Comparison of ENCODE assay signal across 1 cellular context in the genomic region with DNA sequence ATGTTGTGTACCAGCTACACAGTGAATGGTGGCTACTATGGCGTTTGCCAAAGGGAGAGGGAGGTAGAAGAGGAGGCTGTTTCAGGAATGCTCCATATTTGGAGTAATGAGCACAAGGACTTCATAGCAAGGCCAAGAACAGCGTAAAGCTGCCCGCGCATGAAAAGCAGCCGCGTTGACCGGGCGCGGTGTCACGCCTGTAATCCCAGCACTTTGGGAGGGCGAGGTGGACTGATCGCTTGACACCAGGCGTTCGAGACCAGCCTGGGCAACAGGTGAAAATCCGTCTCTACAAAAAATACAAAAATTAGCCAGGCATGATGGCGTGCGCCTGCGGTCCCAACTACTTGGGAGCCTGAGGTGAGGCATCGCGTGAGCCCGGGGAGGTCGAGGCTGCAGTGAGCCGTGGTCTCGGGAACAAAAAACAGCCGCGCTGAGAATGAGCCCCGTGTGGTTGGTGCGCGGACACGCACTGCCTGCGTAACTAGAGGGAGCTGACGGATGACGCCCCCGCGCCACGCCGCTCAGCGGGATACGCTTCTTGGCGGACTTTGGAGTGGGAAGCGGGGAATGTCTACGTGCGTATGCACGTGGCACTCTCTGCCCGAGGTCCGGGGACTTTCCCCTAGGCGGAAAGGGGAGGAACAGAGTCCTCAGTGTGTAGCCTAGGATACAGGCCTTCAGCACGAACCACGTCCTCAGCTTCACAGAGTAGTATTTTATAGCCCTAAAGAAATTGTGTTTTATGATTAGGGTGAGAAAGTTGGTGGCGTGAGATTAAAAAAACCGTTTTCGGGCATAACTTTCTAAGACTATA.
TF ChIP-seq lines count a peak whose summit lies in the region.

A gene (minus strand): TSS at position 693 of the 817 bp plus-strand sequence.

TF ChIP-seq in K562, 482 proteins besides CTCF, POLR2A, EP300 and RAD21 (continued from another document and continues in another):
- TF ChIP-seq, protein P1, sequence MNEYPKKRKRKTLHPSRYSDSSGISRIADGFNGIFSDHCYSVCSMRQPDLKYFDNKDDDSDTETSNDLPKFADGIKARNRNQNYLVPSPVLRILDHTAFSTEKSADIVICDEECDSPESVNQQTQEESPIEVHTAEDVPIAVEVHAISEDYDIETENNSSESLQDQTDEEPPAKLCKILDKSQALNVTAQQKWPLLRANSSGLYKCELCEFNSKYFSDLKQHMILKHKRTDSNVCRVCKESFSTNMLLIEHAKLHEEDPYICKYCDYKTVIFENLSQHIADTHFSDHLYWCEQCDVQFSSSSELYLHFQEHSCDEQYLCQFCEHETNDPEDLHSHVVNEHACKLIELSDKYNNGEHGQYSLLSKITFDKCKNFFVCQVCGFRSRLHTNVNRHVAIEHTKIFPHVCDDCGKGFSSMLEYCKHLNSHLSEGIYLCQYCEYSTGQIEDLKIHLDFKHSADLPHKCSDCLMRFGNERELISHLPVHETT (CRISPR knock-in tag; conservative IDR thresholded peaks at IDR 0.05 in 1 of 2, IDR thresholded peaks at IDR 0.05 in 1 of 2) = peak in 1 of 2 experiments; percentile 63; a peak in 1 of 4 replicates
- TF ChIP-seq SRSF9 (IDR thresholded peaks at IDR 0.05; ENCODE audit: borderline replicate concordance, low read depth, low read length) (no peak), ZKSCAN3 (CRISPR knock-in tag; IDR thresholded peaks at IDR 0.05) (no peak), BMI1 (IDR thresholded peaks at IDR 0.05; ENCODE audit: low read length) (no peak), CBFA2T3 (IDR thresholded peaks at IDR 0.05) (0 out of 2 replicates have a peak, but pooled peaks have one; percentile 5), GATAD2B (IDR thresholded peaks at IDR 0.05; ENCODE audit: borderline replicate concordance) (peak; percentile 35), PHF21A (IDR thresholded peaks at IDR 0.05; ENCODE audit: borderline replicate concordance, low read depth) (no peak), ZNF175 (CRISPR knock-in tag; IDR thresholded peaks at IDR 0.05; ENCODE audit: low read depth) (peak; percentile 1; the same call in 1 of the 2 replicates), TCF7L2 (IDR thresholded peaks at IDR 0.05; ENCODE audit: low read depth, low read length) (no peak), PHF8 (IDR thresholded peaks at IDR 0.05; ENCODE audit: borderline replicate concordance, low read length) (peak; percentile 23; the same call in 1 of the 2 replicates), POLR2G (IDR thresholded peaks at IDR 0.05; ENCODE audit: low read depth, low read length) (no peak; the same call in 1 of the 2 replicates), BHLHE40 (IDR thresholded peaks at IDR 0.05; ENCODE audit: low read length) (peak; percentile 96), PML (IDR thresholded peaks at IDR 0.05; ENCODE audit: low read length) (no peak), SPI1 (IDR thresholded peaks at IDR 0.05; ENCODE audit: borderline replicate concordance, low read depth, low read length) (peak; percentile 31; the same call in 1 of the 2 replicates), RBM15 (IDR thresholded peaks at IDR 0.05; ENCODE audit: insufficient read depth, low read length) (no peak), ZNF76 (CRISPR knock-in tag; IDR thresholded peaks at IDR 0.05; ENCODE audit: borderline replicate concordance) (no peak), EGR1 (conservative IDR thresholded peaks at IDR 0.05) (peak; percentile 94), ZBTB7A (IDR thresholded peaks at IDR 0.05; ENCODE audit: borderline replicate concordance, control insufficient read depth, low read depth, low read length) (0 out of 2 replicates have a peak, but pooled peaks have one; percentile 59), SMC3 (conservative IDR thresholded peaks at IDR 0.05; ENCODE audit: insufficient read depth, low read depth, low read length) (0 out of 2 replicates have a peak, but pooled peaks have one; percentile 2), PHF20 (IDR thresholded peaks at IDR 0.05; ENCODE audit: partially characterized antibody) (peak; percentile 20), CBX1 (IDR thresholded peaks at IDR 0.05; ENCODE audit: low read depth) (peak; percentile 81; the same call in 1 of the 2 replicates), JUND (IDR thresholded peaks at IDR 0.05; ENCODE audit: borderline replicate concordance, low read depth, low read length) (peak; percentile 71), JUND (tag; IDR thresholded peaks at IDR 0.05; ENCODE audit: borderline replicate concordance, low read depth, low read length) (peak; percentile 58; the same call in 1 of the 3 replicates), PTBP1 (IDR thresholded peaks at IDR 0.05; ENCODE audit: low read depth, low read length) (0 out of 2 replicates have a peak, but pooled peaks have one; percentile 18), TRIM28 (IDR thresholded peaks at IDR 0.05) (peak; percentile 48; the same call in 1 of the 2 replicates), TGIF2 (CRISPR knock-in tag; IDR thresholded peaks at IDR 0.05) (no peak), ZNF668 (CRISPR knock-in tag; IDR thresholded peaks at IDR 0.05) (no peak), TBP (optimal IDR thresholded peaks at IDR 0.05; ENCODE audit: low read depth, low read length) (peak; percentile 99), BCOR (IDR thresholded peaks at IDR 0.05) (peak; percentile 68; the same call in 1 of the 2 replicates), U2AF1 (optimal IDR thresholded peaks at IDR 0.05; ENCODE audit: low read depth, low read length) (no peak), SMARCE1 (IDR thresholded peaks at IDR 0.05) (0 out of 2 replicates have a peak, but pooled peaks have one; percentile 55), KLF13 (tag; IDR thresholded peaks at IDR 0.05; ENCODE audit: borderline replicate concordance, low read depth) (no peak; the same call in none of the 2 replicates), ZNF436 (CRISPR knock-in tag; IDR thresholded peaks at IDR 0.05) (no peak), CREM (IDR thresholded peaks at IDR 0.05; ENCODE audit: low read depth) (peak; percentile 94), EP400 (IDR thresholded peaks at IDR 0.05) (peak; percentile 90), ZNF778 (CRISPR knock-in tag; IDR thresholded peaks at IDR 0.05) (no peak)
- TF ChIP-seq, protein P2, sequence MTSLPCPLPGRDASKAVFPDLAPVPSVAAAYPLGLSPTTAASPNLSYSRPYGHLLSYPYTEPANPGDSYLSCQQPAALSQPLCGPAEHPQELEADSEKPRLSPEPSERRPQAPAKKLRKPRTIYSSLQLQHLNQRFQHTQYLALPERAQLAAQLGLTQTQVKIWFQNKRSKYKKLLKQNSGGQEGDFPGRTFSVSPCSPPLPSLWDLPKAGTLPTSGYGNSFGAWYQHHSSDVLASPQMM (CRISPR knock-in tag; IDR thresholded peaks at IDR 0.05) = no peak
- TF ChIP-seq, protein P3, sequence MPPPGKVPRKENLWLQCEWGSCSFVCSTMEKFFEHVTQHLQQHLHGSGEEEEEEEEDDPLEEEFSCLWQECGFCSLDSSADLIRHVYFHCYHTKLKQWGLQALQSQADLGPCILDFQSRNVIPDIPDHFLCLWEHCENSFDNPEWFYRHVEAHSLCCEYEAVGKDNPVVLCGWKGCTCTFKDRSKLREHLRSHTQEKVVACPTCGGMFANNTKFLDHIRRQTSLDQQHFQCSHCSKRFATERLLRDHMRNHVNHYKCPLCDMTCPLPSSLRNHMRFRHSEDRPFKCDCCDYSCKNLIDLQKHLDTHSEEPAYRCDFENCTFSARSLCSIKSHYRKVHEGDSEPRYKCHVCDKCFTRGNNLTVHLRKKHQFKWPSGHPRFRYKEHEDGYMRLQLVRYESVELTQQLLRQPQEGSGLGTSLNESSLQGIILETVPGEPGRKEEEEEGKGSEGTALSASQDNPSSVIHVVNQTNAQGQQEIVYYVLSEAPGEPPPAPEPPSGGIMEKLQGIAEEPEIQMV (tag; conservative IDR thresholded peaks at IDR 0.05; ENCODE audit: low read depth) = peak; percentile 86
- TF ChIP-seq, protein P4, sequence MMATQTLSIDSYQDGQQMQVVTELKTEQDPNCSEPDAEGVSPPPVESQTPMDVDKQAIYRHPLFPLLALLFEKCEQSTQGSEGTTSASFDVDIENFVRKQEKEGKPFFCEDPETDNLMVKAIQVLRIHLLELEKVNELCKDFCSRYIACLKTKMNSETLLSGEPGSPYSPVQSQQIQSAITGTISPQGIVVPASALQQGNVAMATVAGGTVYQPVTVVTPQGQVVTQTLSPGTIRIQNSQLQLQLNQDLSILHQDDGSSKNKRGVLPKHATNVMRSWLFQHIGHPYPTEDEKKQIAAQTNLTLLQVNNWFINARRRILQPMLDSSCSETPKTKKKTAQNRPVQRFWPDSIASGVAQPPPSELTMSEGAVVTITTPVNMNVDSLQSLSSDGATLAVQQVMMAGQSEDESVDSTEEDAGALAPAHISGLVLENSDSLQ (IDR thresholded peaks at IDR 0.05) = peak; percentile 74
- TF ChIP-seq, protein P5, sequence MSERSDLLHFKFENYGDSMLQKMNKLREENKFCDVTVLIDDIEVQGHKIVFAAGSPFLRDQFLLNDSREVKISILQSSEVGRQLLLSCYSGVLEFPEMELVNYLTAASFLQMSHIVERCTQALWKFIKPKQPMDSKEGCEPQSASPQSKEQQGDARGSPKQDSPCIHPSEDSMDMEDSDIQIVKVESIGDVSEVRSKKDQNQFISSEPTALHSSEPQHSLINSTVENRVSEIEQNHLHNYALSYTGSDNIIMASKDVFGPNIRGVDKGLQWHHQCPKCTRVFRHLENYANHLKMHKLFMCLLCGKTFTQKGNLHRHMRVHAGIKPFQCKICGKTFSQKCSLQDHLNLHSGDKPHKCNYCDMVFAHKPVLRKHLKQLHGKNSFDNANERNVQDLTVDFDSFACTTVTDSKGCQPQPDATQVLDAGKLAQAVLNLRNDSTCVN (CRISPR knock-in tag; IDR thresholded peaks at IDR 0.05) = no peak
- TF ChIP-seq, protein P6, sequence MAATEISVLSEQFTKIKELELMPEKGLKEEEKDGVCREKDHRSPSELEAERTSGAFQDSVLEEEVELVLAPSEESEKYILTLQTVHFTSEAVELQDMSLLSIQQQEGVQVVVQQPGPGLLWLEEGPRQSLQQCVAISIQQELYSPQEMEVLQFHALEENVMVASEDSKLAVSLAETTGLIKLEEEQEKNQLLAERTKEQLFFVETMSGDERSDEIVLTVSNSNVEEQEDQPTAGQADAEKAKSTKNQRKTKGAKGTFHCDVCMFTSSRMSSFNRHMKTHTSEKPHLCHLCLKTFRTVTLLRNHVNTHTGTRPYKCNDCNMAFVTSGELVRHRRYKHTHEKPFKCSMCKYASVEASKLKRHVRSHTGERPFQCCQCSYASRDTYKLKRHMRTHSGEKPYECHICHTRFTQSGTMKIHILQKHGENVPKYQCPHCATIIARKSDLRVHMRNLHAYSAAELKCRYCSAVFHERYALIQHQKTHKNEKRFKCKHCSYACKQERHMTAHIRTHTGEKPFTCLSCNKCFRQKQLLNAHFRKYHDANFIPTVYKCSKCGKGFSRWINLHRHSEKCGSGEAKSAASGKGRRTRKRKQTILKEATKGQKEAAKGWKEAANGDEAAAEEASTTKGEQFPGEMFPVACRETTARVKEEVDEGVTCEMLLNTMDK (IDR thresholded peaks at IDR 0.05; ENCODE audit: borderline replicate concordance, insufficient read depth, low read depth, low read length, poor library complexity, severe bottlenecking) = peak; percentile 52
- TF ChIP-seq, protein P7, sequence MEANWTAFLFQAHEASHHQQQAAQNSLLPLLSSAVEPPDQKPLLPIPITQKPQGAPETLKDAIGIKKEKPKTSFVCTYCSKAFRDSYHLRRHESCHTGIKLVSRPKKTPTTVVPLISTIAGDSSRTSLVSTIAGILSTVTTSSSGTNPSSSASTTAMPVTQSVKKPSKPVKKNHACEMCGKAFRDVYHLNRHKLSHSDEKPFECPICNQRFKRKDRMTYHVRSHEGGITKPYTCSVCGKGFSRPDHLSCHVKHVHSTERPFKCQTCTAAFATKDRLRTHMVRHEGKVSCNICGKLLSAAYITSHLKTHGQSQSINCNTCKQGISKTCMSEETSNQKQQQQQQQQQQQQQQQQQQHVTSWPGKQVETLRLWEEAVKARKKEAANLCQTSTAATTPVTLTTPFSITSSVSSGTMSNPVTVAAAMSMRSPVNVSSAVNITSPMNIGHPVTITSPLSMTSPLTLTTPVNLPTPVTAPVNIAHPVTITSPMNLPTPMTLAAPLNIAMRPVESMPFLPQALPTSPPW (CRISPR knock-in tag; IDR thresholded peaks at IDR 0.05) = peak; percentile 58
- TF ChIP-seq, protein P8, sequence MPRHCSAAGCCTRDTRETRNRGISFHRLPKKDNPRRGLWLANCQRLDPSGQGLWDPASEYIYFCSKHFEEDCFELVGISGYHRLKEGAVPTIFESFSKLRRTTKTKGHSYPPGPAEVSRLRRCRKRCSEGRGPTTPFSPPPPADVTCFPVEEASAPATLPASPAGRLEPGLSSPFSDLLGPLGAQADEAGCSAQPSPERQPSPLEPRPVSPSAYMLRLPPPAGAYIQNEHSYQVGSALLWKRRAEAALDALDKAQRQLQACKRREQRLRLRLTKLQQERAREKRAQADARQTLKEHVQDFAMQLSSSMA (CRISPR knock-in tag; IDR thresholded peaks at IDR 0.05) = no peak
- TF ChIP-seq, protein P9, sequence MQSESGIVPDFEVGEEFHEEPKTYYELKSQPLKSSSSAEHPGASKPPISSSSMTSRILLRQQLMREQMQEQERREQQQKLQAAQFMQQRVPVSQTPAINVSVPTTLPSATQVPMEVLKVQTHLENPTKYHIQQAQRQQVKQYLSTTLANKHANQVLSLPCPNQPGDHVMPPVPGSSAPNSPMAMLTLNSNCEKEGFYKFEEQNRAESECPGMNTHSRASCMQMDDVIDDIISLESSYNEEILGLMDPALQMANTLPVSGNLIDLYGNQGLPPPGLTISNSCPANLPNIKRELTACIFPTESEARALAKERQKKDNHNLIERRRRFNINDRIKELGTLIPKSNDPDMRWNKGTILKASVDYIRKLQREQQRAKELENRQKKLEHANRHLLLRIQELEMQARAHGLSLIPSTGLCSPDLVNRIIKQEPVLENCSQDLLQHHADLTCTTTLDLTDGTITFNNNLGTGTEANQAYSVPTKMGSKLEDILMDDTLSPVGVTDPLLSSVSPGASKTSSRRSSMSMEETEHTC (IDR thresholded peaks at IDR 0.05) = 0 out of 2 replicates have a peak, but pooled peaks have one; percentile 25
- TF ChIP-seq, protein P10, sequence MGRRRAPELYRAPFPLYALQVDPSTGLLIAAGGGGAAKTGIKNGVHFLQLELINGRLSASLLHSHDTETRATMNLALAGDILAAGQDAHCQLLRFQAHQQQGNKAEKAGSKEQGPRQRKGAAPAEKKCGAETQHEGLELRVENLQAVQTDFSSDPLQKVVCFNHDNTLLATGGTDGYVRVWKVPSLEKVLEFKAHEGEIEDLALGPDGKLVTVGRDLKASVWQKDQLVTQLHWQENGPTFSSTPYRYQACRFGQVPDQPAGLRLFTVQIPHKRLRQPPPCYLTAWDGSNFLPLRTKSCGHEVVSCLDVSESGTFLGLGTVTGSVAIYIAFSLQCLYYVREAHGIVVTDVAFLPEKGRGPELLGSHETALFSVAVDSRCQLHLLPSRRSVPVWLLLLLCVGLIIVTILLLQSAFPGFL (CRISPR knock-in tag; IDR thresholded peaks at IDR 0.05) = no peak
